ENCODE assay signal across 22 cellular contexts in genomic region chr19:3372413-3372812, GRCh38. TPM values are rescaled to one million over a fixed set of nuclear protein-coding genes. Genes with fewer than 3 reads are reported as not detected.
A peak's percentile ranks its signal among the peaks of the same experiment; 100 is the strongest.
DNase-seq lines count a peak whose midpoint lies in the region; ATAC-seq and TF ChIP-seq lines count a peak whose summit lies in the region.
"Had no signal": no experiment of that assay in that cellular context is flagged by ENCODE, and none has a peak within 500 bp of the region (broad histone marks: within the 10 kb centered on the region; RNA-seq: fewer than 3 reads in every experiment).

No MANE protein-coding gene starts in this region.

- H3K9me3 ChIP-seq in Panc1 (ENCODE audit: control insufficient read depth, insufficient read depth, low read depth, low read length) (no peaks in the 10 kb centered on the region), parathyroid adenoma (ENCODE audit: control insufficient read depth, low read length) (no peaks in the 10 kb centered on the region), tibial artery (no peaks in the 10 kb centered on the region)

- peak overlapping the region; percentile 78 for H3K27ac ChIP-seq in Panc1 (ENCODE audit: low read length)
- peak overlapping the region; percentile 50 to 64 for H3K27ac ChIP-seq in coronary artery
- peak overlapping the region; percentile 12 for H3K27ac ChIP-seq in parathyroid adenoma
- peak overlapping the region; percentile 88 to 100 for H3K27ac ChIP-seq in tibial artery

- H3K36me3 ChIP-seq in Panc1 (ENCODE audit: control insufficient read depth, insufficient read depth, low read length) (no peaks in the 10 kb centered on the region), parathyroid adenoma (ENCODE audit: control insufficient read depth, insufficient read depth, low read length) (no peaks in the 10 kb centered on the region), tibial artery (no peaks in the 10 kb centered on the region)

- no peak overlapping the region for H2AFZ ChIP-seq in parathyroid adenoma

- H3K27ac Mint-ChIP-seq in activated naive CD8-positive, alpha-beta T cell treated with anti-CD3 and anti-CD28 coated beads for 36 hours: no peak overlapping the region
- H3K27ac Mint-ChIP-seq: activated T-helper 17 cell treated with anti-CD3 and anti-CD28 coated beads, Interleukin-2, amount 50 U/mL, for 72 hours; CD4-positive, CD25-positive, alpha-beta regulatory T cell; memory B cell; WTC11 had no signal

- H3K4me2 ChIP-seq in parathyroid adenoma (ENCODE audit: low read length): no peak overlapping the region

- no TSS peak for BruUV-seq in Panc1 (replicated peaks; lab: Mats Ljungman, UMichigan)

- peaks cover 60% of the 10 kb centered on the region for H3K4me1 ChIP-seq in Panc1 (ENCODE audit: control insufficient read depth, insufficient read depth, low read length)
- H3K4me1 ChIP-seq in parathyroid adenoma: peaks cover 52% of the 10 kb centered on the region
- H3K4me1 ChIP-seq in tibial artery: peaks cover 3 to 95% (median 76%) of the 10 kb centered on the region in 4 donors

- H3K9me3 Mint-ChIP-seq in activated naive CD8-positive, alpha-beta T cell treated with anti-CD3 and anti-CD28 coated beads for 36 hours: no peaks in the 10 kb centered on the region
- H3K9me3 Mint-ChIP-seq: activated naive CD4-positive, alpha-beta T cell treated with anti-CD3 and anti-CD28 coated beads, Interleukin-2, amount 50 U/mL, for 24 hours; activated T-helper 17 cell treated with anti-CD3 and anti-CD28 coated beads, Interleukin-2, amount 50 U/mL, for 72 hours; CD4-positive, CD25-positive, alpha-beta regulatory T cell; central memory CD8-positive, alpha-beta T cell; memory B cell; WTC11 had no signal

- H3K36me3 Mint-ChIP-seq in activated naive CD8-positive, alpha-beta T cell treated with anti-CD3 and anti-CD28 coated beads for 36 hours: no peaks in the 10 kb centered on the region
- H3K36me3 Mint-ChIP-seq: activated naive CD4-positive, alpha-beta T cell treated with anti-CD3 and anti-CD28 coated beads, Interleukin-2, amount 50 U/mL, for 24 hours; CD4-positive, CD25-positive, alpha-beta regulatory T cell; WTC11 had no signal

- H3K79me2 ChIP-seq in parathyroid adenoma: peaks cover 66% of the 10 kb centered on the region

- ATAC-seq in Panc1: no peak
- ATAC-seq in stimulated activated naive CD8-positive, alpha-beta T cell treated with anti-CD3 and anti-CD28 coated beads, Interleukin-15, Interleukin-2, amounts not matched to agents 100 U/mL and 50 U/mL, for 24 hours: no peak
- ATAC-seq: activated T-helper 17 cell treated with anti-CD3 and anti-CD28 coated beads, Interleukin-2, amount 50 U/mL, for 72 hours; WTC11 had no signal

- DNase-seq in Panc1 (ENCODE audit: low read depth, low spot score): no peak
- no peak for DNase-seq in coronary artery (ENCODE audit: low spot score)
- DNase-seq in tibial artery: no peak
- no peak for DNase-seq in activated naive CD8-positive, alpha-beta T cell treated with anti-CD3 and anti-CD28 coated beads for 36 hours
- no peak for DNase-seq in stimulated activated naive CD8-positive, alpha-beta T cell treated with anti-CD3 and anti-CD28 coated beads, Interleukin-15, Interleukin-2, amounts not matched to agents 100 U/mL and 50 U/mL, for 24 hours
- DNase-seq in hepatic stellate cell (ENCODE audit: low spot score): no peak
- DNase-seq in stimulated activated CD4-positive, alpha-beta T cell treated with anti-CD3 and anti-CD28 coated beads, Interleukin-4, amount 100 ng/mL, for 24 hours: no peak
- DNase-seq: CD4-positive, CD25-positive, alpha-beta regulatory T cell; dorsolateral prefrontal cortex; kidney glomerular epithelial cell; NCI-H1048; NCI-H2029; NCI-H226; NCI-H82; SHP77; T1000 had no signal

- CTCF ChIA-PET in Panc1 (lab: Charles Lee): no interaction called here

- in situ Hi-C loops in Panc1 (cut with HindIII; ENCODE audit: low pct_unique_long_range_greater_than_20kb, low sequenced_read_pairs): no loop called here

- POLR2A ChIA-PET in Panc1 (lab: Charles Lee): interaction anchor here (0.7 kb wide), 1 partner anchor 8 kb away, joined by 5 read pairs; no protein-coding TSS in a partner anchor

- no peak overlapping the region for H3K4me3 Mint-ChIP-seq in activated naive CD8-positive, alpha-beta T cell treated with anti-CD3 and anti-CD28 coated beads for 36 hours
- H3K4me3 Mint-ChIP-seq: activated naive CD4-positive, alpha-beta T cell treated with anti-CD3 and anti-CD28 coated beads, Interleukin-2, amount 50 U/mL, for 24 hours; activated T-helper 17 cell treated with anti-CD3 and anti-CD28 coated beads, Interleukin-2, amount 50 U/mL, for 72 hours; CD4-positive, CD25-positive, alpha-beta regulatory T cell; central memory CD8-positive, alpha-beta T cell; memory B cell; WTC11 had no signal

- H3K27me3 ChIP-seq in Panc1 (ENCODE audit: control insufficient read depth, insufficient read depth, low read length): no peaks in the 10 kb centered on the region
- no peaks in the 10 kb centered on the region for H3K27me3 ChIP-seq in parathyroid adenoma (ENCODE audit: control insufficient read depth, insufficient read depth, low read length)
- H3K27me3 ChIP-seq in tibial artery: no peaks in the 10 kb centered on the region
- H3K27me3 ChIP-seq: dorsolateral prefrontal cortex had no signal

- intact Hi-C loops in Panc1 (cut with micrococcal nuclease; ENCODE audit: unreplicated experiment): no loop called here
- intact Hi-C loops in tibial artery (cut with DNase I; ENCODE audit: low total_unique reads): no loop called here

- H3K4me3 ChIP-seq in Panc1 (ENCODE audit: low read depth in 2 of 2, low read length in 2 of 2) (no peak overlapping the region), coronary artery (no peak overlapping the region), parathyroid adenoma (ENCODE audit: low read depth, low read length) (no peak overlapping the region), tibial artery (no peak overlapping the region)
- H3K4me3 ChIP-seq: dorsolateral prefrontal cortex had no signal

- TF ChIP-seq CTCF in Panc1 (IDR thresholded peaks at IDR 0.05) (no peak), coronary artery (IDR thresholded peaks at IDR 0.05) (no peak), parathyroid adenoma (IDR thresholded peaks at IDR 0.05) (no peak), tibial artery (IDR thresholded peaks at IDR 0.05) (no peak)

- H3K27me3 Mint-ChIP-seq in activated naive CD8-positive, alpha-beta T cell treated with anti-CD3 and anti-CD28 coated beads for 36 hours: no peaks in the 10 kb centered on the region
- H3K27me3 Mint-ChIP-seq: activated naive CD4-positive, alpha-beta T cell treated with anti-CD3 and anti-CD28 coated beads, Interleukin-2, amount 50 U/mL, for 24 hours; activated T-helper 17 cell treated with anti-CD3 and anti-CD28 coated beads, Interleukin-2, amount 50 U/mL, for 72 hours; central memory CD8-positive, alpha-beta T cell had no signal

- H3K9ac ChIP-seq in parathyroid adenoma: no peak overlapping the region

- H3K4me1 Mint-ChIP-seq in activated naive CD8-positive, alpha-beta T cell treated with anti-CD3 and anti-CD28 coated beads for 36 hours: peaks cover 33% of the 10 kb centered on the region

RNA-seq across cellular contexts. Expression of gene NFIC, which starts 6.0 kb away (rescaled TPM):
- total RNA-seq in Panc1 (2021; ENCODE audit: unreplicated experiment): 120 TPM
- 56.0 TPM for polyA plus RNA-seq in Panc1 (2012; ENCODE audit: insufficient read length)
- 10 to 100 TPM; 19.0 to 19.5 TPM for total RNA-seq in activated naive CD8-positive, alpha-beta T cell treated with anti-CD3 and anti-CD28 coated beads for 36 hours

Comparison
In these comparisons a context has a peak if more than half of its experiments do, and no peak if none do; other contexts are left out.
1. H3K27ac ChIP-seq: peak in every context shown above with its lines; median percentile 94 in tibial artery; 78 in Panc1; 57 in coronary artery; 12 in parathyroid adenoma.